ENCODE assay signal across 8 cellular contexts in the genomic region with DNA sequence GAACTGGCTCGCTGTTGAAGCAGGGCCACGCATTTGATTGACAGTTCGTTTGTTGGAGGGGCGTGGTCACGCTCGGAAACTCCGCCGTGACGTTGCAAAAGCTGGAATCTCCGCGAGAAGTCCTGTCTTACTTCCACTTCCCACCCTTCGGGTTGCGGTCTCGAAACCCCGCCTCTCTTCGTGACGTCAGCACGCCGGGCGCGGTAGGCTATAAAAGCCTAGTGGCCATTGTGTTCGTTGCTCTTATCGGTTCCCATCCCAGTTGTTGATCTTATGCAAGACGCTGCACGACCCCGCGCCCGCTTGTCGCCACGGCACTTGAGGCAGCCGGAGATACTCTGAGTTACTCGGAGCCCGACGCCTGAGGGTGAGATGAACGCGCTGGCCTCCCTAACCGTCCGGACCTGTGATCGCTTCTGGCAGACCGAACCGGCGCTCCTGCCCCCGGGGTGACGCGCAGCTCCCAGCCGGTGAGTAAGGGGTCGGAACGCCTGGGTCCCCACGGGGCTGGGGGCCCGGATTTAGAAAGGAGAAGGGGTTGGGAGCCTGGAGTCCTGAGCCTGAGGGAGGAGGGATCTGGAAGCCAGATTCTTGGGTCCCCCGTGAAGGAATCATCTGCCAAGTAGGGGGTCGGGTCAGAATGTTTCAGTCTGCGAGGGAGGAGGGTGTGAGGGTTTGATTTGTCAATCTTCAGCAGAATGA. TPM values are rescaled to one million over a fixed set of nuclear protein-coding genes. Genes with fewer than 3 reads are reported as not detected.
DNase-seq lines count a peak whose midpoint lies in the region; ATAC-seq and TF ChIP-seq lines count a peak whose summit lies in the region.

A gene (plus strand): TSS at position 240 of the 702 bp plus-strand sequence. CDS start 813 bp downstream, outside the sequence.

- DNase-seq in G401 (ENCODE audit: low spot score) (peak; percentile 99), NCI-H1694 (lab: John Stamatoyannopoulos, UW) (peak; percentile 97), adrenal gland (peak; percentile 97 to 100 (median 99)), cardiac septum (ENCODE audit: low spot score) (peak; percentile 100), tibial artery (peak; percentile 96 to 99)

- in situ Hi-C loops in G401 (cut with HindIII; ENCODE audit: low sequenced_read_pairs) = no loop called here

- H3K4me3 ChIP-seq in adrenal gland (peak within 1 kb of the TSS; percentile 64 to 81 (median 80)), parathyroid adenoma (ENCODE audit: low read depth, low read length) (peak within 1 kb of the TSS; percentile 100), tibial artery (peak within 1 kb of the TSS; percentile 95 to 100)

- ATAC-seq in HG02588 (IDR thresholded peaks at IDR 0.05; ENCODE audit: unreplicated experiment) = peak; percentile 41

- H2AFZ ChIP-seq in parathyroid adenoma = peak within 1 kb of the TSS; percentile 74

- peak; percentile 100 for TF ChIP-seq POLR2A in adrenal gland (IDR thresholded peaks at IDR 0.05)

- H3K27me3 ChIP-seq in adrenal gland = no peaks in the 10 kb centered on the region
- no peaks in the 10 kb centered on the region for H3K27me3 ChIP-seq in parathyroid adenoma (ENCODE audit: control insufficient read depth, insufficient read depth, low read length)
- H3K27me3 ChIP-seq in tibial artery = no peaks in the 10 kb centered on the region

- H3K4me1 ChIP-seq in adrenal gland (replicated peaks in 1 of 2) (peaks cover 34 to 43% of the 10 kb centered on the region in 2 donors), parathyroid adenoma (peaks cover 21% of the 10 kb centered on the region), tibial artery (peaks cover 5 to 55% (median 38%) of the 10 kb centered on the region in 4 donors)

- peaks cover 9% of the 10 kb centered on the region for H3K79me2 ChIP-seq in parathyroid adenoma

- intact Hi-C loops in T-helper 1 cell treated with Interleukin-12 subunit alpha and Interleukin-12 subunit beta and Interleukin-4 antibody, amounts not matched to agents 30 ng/mL and 1 ng/mL, for 36 hours (cut with micrococcal nuclease) = loop anchor here (1.0 to 10.0 kb wide), 8 partner anchors 13 to 548 kb away; a partner anchor contains a TSS
- intact Hi-C loops in adrenal gland (cut with DNase I) (loop anchor here in 1 of 2 donors (10.0 kb wide), 1 partner anchor 92 kb away; a partner anchor contains a TSS), cardiac septum (cut with DNase I) (loop anchor here (2.0 to 5.0 kb wide), 2 partner anchors 92 to 285 kb away; a partner anchor contains a TSS), tibial artery (cut with DNase I; ENCODE audit: low total_unique reads) (loop anchor here (5.0 to 10.0 kb wide), 2 partner anchors 92 to 245 kb away; a partner anchor contains a TSS)

- H3K27ac ChIP-seq in adrenal gland (peak within 1 kb of the TSS; percentile 97 to 100 (median 99)), parathyroid adenoma (peak within 1 kb of the TSS; percentile 97), tibial artery (peak within 1 kb of the TSS; percentile 99 to 100)

- H3K36me3 ChIP-seq in adrenal gland (replicated peaks in 1 of 2) (peaks cover 0 to 37% of the 10 kb centered on the region in 2 donors), parathyroid adenoma (ENCODE audit: control insufficient read depth, insufficient read depth, low read length) (no peaks in the 10 kb centered on the region), tibial artery (peaks cover 34 to 39% (median 35%) of the 10 kb centered on the region in 3 donors)

- WGBS in adrenal gland, 4 donors = 0% methylated on average over 18 to 53 of the region's 53 CpGs

- TF ChIP-seq CTCF in adrenal gland (IDR thresholded peaks at IDR 0.05) (peak in 5 of 6 experiments; percentile 24 to 53 (median 42)), parathyroid adenoma (IDR thresholded peaks at IDR 0.05) (peak; percentile 17), tibial artery (IDR thresholded peaks at IDR 0.05) (peak in 1 of 2 experiments; percentile 44)

- H3K9ac ChIP-seq in parathyroid adenoma = peak within 1 kb of the TSS; percentile 97

- H3K9me3 ChIP-seq in adrenal gland (replicated peaks in 1 of 3) (no peaks in the 10 kb centered on the region), parathyroid adenoma (ENCODE audit: control insufficient read depth, low read length) (no peaks in the 10 kb centered on the region), tibial artery (no peaks in the 10 kb centered on the region)

- peak within 1 kb of the TSS; percentile 100 for H3K4me2 ChIP-seq in parathyroid adenoma (ENCODE audit: low read length)

RNA-seq across cellular contexts. Expression of the gene that starts here (rescaled TPM):
- total RNA-seq in G401 (2014; rRNA removed; shearing (Covaris generic)) = 44.0 and 58.7 TPM in 2 replicates
- total RNA-seq in T-helper 1 cell treated with Interleukin-12 subunit alpha and Interleukin-12 subunit beta and Interleukin-4 antibody, amounts not matched to agents 30 ng/mL and 1 ng/mL, for 36 hours = 37.9 and 38.1 TPM in 2 replicates
- total RNA-seq in adrenal gland (10 to 100 TPM; 29.5 to 54.6 (median 41.5) TPM), cardiac septum (87.0 TPM)
- polyA plus RNA-seq in adrenal gland = 100 to 1,000 TPM in 1 of 3 donors, 10 to 100 TPM in 2; 49.2 to 174 (median 73.3) TPM

Comparison
In these comparisons a context has a peak if more than half of its experiments do, and no peak if none do; other contexts are left out.
1. Peak in every context shown above with its lines: DNase-seq, ATAC-seq, H3K4me3 ChIP-seq and H3K27ac ChIP-seq.